14 cellular contexts compared by ENCODE assay signal in the genomic region with DNA sequence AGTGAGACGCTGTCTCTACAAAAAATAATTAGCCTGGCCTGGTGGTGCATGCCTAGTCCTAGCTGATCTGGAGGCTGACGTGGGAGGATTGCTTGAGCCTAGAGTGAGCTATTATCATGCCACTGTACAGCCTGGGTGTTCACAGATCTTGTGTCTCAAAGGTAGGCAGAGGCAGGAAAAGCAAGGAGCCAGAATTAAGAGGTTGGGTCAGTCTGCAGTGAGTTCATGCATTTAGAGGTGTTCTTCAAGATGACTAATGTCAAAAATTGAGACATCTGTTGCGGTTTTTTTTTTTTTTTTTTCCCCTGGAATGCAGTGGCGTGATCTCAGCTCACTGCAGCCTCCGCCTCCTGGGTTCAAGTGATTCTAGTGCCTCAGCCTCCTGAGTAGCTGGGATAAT. TPM values are rescaled to one million over a fixed set of nuclear protein-coding genes. Genes with fewer than 3 reads are reported as not detected.
DNase-seq lines count a peak whose midpoint lies in the region; ATAC-seq and TF ChIP-seq lines count a peak whose summit lies in the region.
"Had no signal": no experiment of that assay in that cellular context is flagged by ENCODE, and none has a peak within 500 bp of the region (broad histone marks: within the 10 kb centered on the region; RNA-seq: fewer than 3 reads in every experiment).

No MANE protein-coding gene starts in this region.

- H3K27me3 ChIP-seq in cardiac muscle cell (no peaks in the 10 kb centered on the region), right atrium auricular region (no peaks in the 10 kb centered on the region), endodermal cell (ENCODE audit: control insufficient read depth, insufficient read depth, low read length, poor library complexity, severe bottlenecking) (no peaks in the 10 kb centered on the region), upper lobe of left lung (no peaks in the 10 kb centered on the region)
- H3K27me3 ChIP-seq: Peyer's patch had no signal

- H3K27me3 Mint-ChIP-seq in endodermal cell (ENCODE audit: insufficient read depth) = no peaks in the 10 kb centered on the region
- no peaks in the 10 kb centered on the region for H3K27me3 Mint-ChIP-seq in effector memory CD8-positive, alpha-beta T cell

- WGBS in endodermal cell (ENCODE audit: insufficient coverage in 1 of 2, insufficient read length in 1 of 2), 2 experiments = 94 to 100% methylated on average over 2 to 5 of the region's 5 CpGs
- WGBS in upper lobe of left lung, 2 donors = 79 to 95% methylated on average over 5 of the region's 5 CpGs

- no peak overlapping the region for H3K9ac ChIP-seq in endodermal cell (ENCODE audit: extremely low read depth, low read length, poor library complexity, severe bottlenecking)

- peaks cover 10% of the 10 kb centered on the region for H3K4me1 ChIP-seq in cardiac muscle cell (ENCODE audit: low read depth)
- peaks cover 0 to 17% of the 10 kb centered on the region in 2 donors for H3K4me1 ChIP-seq in right atrium auricular region
- H3K4me1 ChIP-seq in endodermal cell (ENCODE audit: control insufficient read depth, insufficient read depth, low read length) = peaks cover 3% of the 10 kb centered on the region
- H3K4me1 ChIP-seq in upper lobe of left lung = peaks cover 16 to 29% (median 22%) of the 10 kb centered on the region in 4 donors

- H3K27ac ChIP-seq in cardiac muscle cell = peak overlapping the region; percentile 13
- H3K27ac ChIP-seq in right atrium auricular region = no peak overlapping the region
- H3K27ac ChIP-seq in endodermal cell (ENCODE audit: low read depth, low read length) = no peak overlapping the region
- no peak overlapping the region for H3K27ac ChIP-seq in upper lobe of left lung
- H3K27ac ChIP-seq: Peyer's patch had no signal

- no peak overlapping the region for H3K4me3 Mint-ChIP-seq in endodermal cell
- H3K4me3 Mint-ChIP-seq in stimulated activated effector memory CD8-positive, alpha-beta T cell treated with anti-CD3 and anti-CD28 coated beads, Interleukin-12 subunit alpha, Interleukin-12 subunit beta, amount 100 ng/mL, for 72 hours = peak overlapping the region; percentile 6
- H3K4me3 Mint-ChIP-seq in effector memory CD8-positive, alpha-beta T cell = no peak overlapping the region

- no peak for TF ChIP-seq EP300 in upper lobe of left lung (IDR thresholded peaks at IDR 0.05)

- H3K9me3 ChIP-seq in cardiac muscle cell (ENCODE audit: low read depth) (no peaks in the 10 kb centered on the region), right atrium auricular region (no peaks in the 10 kb centered on the region), endodermal cell (ENCODE audit: control insufficient read depth, low read length) (no peaks in the 10 kb centered on the region), upper lobe of left lung (no peaks in the 10 kb centered on the region)
- H3K9me3 ChIP-seq: Peyer's patch had no signal

- peaks cover 11% of the 10 kb centered on the region for H3K4me1 Mint-ChIP-seq in endodermal cell
- peaks cover 32% of the 10 kb centered on the region for H3K4me1 Mint-ChIP-seq in stimulated activated effector memory CD8-positive, alpha-beta T cell treated with anti-CD3 and anti-CD28 coated beads, Interleukin-12 subunit alpha, Interleukin-12 subunit beta, amount 100 ng/mL, for 72 hours
- H3K4me1 Mint-ChIP-seq in effector memory CD8-positive, alpha-beta T cell (ENCODE audit: low read depth in 2 of 2) = peaks cover 11 to 38% of the 10 kb centered on the region in 2 donors

- DNase-seq in cardiac muscle cell (ENCODE audit: low read depth in 1 of 2, low spot score in 1 of 2) (peak in 1 of 2 donors; percentile 35), right atrium auricular region (ENCODE audit: low spot score) (no peak), NCI-H226 (peak; percentile 49), endodermal cell (no peak), kidney glomerular epithelial cell (lab: John Stamatoyannopoulos, UW) (no peak), upper lobe of left lung (no peak)
- DNase-seq in stimulated activated effector memory CD8-positive, alpha-beta T cell treated with anti-CD3 and anti-CD28 coated beads, Interleukin-12 subunit alpha, Interleukin-12 subunit beta, amount 100 ng/mL, for 72 hours (ENCODE audit: low spot score in 2 of 2) = no peak
- DNase-seq in effector memory CD8-positive, alpha-beta T cell = no peak
- DNase-seq: activated naive CD4-positive, alpha-beta T cell treated with Interleukin-2 at 50 U/mL for 16 hours; CD4-positive, CD25-positive, alpha-beta regulatory T cell; effector CD4-positive, alpha-beta T cell; NCI-H2029 treated with DMSO at 0.1 percent for 48 hours; Peyer's patch; stimulated activated CD4-positive, alpha-beta T cell treated with anti-CD3 and anti-CD28 coated beads, Interleukin-12 subunit alpha, Interleukin-12 subunit beta, amount 100 ng/mL, for 4 hours had no signal

- no peak for ATAC-seq in stimulated activated effector memory CD8-positive, alpha-beta T cell treated with anti-CD3 and anti-CD28 coated beads, Interleukin-12 subunit alpha, Interleukin-12 subunit beta, amount 100 ng/mL, for 72 hours
- no peak for ATAC-seq in effector memory CD8-positive, alpha-beta T cell (replicated peaks)
- ATAC-seq in upper lobe of left lung (ENCODE audit: low FRiP score in 2 of 2) = no peak

- H3K36me3 ChIP-seq in cardiac muscle cell (peaks cover 37% of the 10 kb centered on the region), right atrium auricular region (peaks cover 58% of the 10 kb centered on the region), endodermal cell (ENCODE audit: control insufficient read depth, insufficient read depth, low read length) (peaks cover 62% of the 10 kb centered on the region), upper lobe of left lung (peaks cover 32 to 66% (median 52%) of the 10 kb centered on the region in 4 donors)

- H3K4me3 ChIP-seq in cardiac muscle cell (no peak overlapping the region), right atrium auricular region (no peak overlapping the region), endodermal cell (ENCODE audit: low read length) (no peak overlapping the region), upper lobe of left lung (no peak overlapping the region)
- H3K4me3 ChIP-seq: Peyer's patch had no signal

- H3K27ac Mint-ChIP-seq in endodermal cell = peak overlapping the region; percentile 13
- H3K27ac Mint-ChIP-seq in stimulated activated effector memory CD8-positive, alpha-beta T cell treated with anti-CD3 and anti-CD28 coated beads, Interleukin-12 subunit alpha, Interleukin-12 subunit beta, amount 100 ng/mL, for 72 hours = no peak overlapping the region
- H3K27ac Mint-ChIP-seq in effector memory CD8-positive, alpha-beta T cell = no peak overlapping the region

- TF ChIP-seq CTCF in cardiac muscle cell (IDR thresholded peaks at IDR 0.05; ENCODE audit: low read depth, low read length) (no peak), right atrium auricular region (IDR thresholded peaks at IDR 0.05) (no peak), endodermal cell (conservative IDR thresholded peaks at IDR 0.05) (no peak), upper lobe of left lung (IDR thresholded peaks at IDR 0.05) (no peak)

- peaks cover 59% of the 10 kb centered on the region for H3K36me3 Mint-ChIP-seq in endodermal cell (ENCODE audit: low read depth)
- peaks cover 84% of the 10 kb centered on the region for H3K36me3 Mint-ChIP-seq in stimulated activated effector memory CD8-positive, alpha-beta T cell treated with anti-CD3 and anti-CD28 coated beads, Interleukin-12 subunit alpha, Interleukin-12 subunit beta, amount 100 ng/mL, for 72 hours
- peaks cover 83% of the 10 kb centered on the region for H3K36me3 Mint-ChIP-seq in effector memory CD8-positive, alpha-beta T cell (ENCODE audit: insufficient read depth)

- TF ChIP-seq POLR2A in upper lobe of left lung (IDR thresholded peaks at IDR 0.05) = no peak

- no peaks in the 10 kb centered on the region for H3K9me3 Mint-ChIP-seq in endodermal cell
- no peaks in the 10 kb centered on the region for H3K9me3 Mint-ChIP-seq in stimulated activated effector memory CD8-positive, alpha-beta T cell treated with anti-CD3 and anti-CD28 coated beads, Interleukin-12 subunit alpha, Interleukin-12 subunit beta, amount 100 ng/mL, for 72 hours
- no peaks in the 10 kb centered on the region for H3K9me3 Mint-ChIP-seq in effector memory CD8-positive, alpha-beta T cell
- H3K9me3 Mint-ChIP-seq: CD4-positive, CD25-positive, alpha-beta regulatory T cell had no signal

RNA-seq across cellular contexts. Expression of a gene that starts 5.4 kb away (rescaled TPM):
- total RNA-seq in cardiac muscle cell (903 and 1,485 TPM in 2 replicates), right atrium auricular region (100 to 1,000 TPM; 820 to 834 TPM), endodermal cell (1,000 to 10,000 TPM; 1,857 to 1,899 TPM), upper lobe of left lung (1,000 to 10,000 TPM in 5 of 6 donors, 100 to 1,000 TPM in 1; 351 to 1,606 (median 1,253) TPM)
- 1,946 and 2,579 TPM in 2 replicates for polyA plus RNA-seq in cardiac muscle cell
- polyA plus RNA-seq in endodermal cell (2013, experiment 1 of 2) = 2,447 TPM
- polyA plus RNA-seq in endodermal cell (2013, experiment 2 of 2) = 2,352 TPM

RNA-seq across cellular contexts. Expression of a gene that starts 46.0 kb away (rescaled TPM):
- total RNA-seq in cardiac muscle cell = 219 and 319 TPM in 2 replicates
- polyA plus RNA-seq in cardiac muscle cell = 178 and 294 TPM in 2 replicates
- total RNA-seq in right atrium auricular region = 100 to 1,000 TPM; 171 to 175 TPM
- 100 to 1,000 TPM; 179 to 201 TPM for total RNA-seq in endodermal cell
- polyA plus RNA-seq in endodermal cell (2013, experiment 1 of 2) = 297 TPM
- polyA plus RNA-seq in endodermal cell (2013, experiment 2 of 2) = 283 TPM
- total RNA-seq in upper lobe of left lung = 100 to 1,000 TPM in 4 of 6 donors, 10 to 100 TPM in 2; 46.1 to 151 (median 133) TPM

RNA-seq across cellular contexts. Expression of a gene that starts 53.2 kb away (rescaled TPM):
- total RNA-seq in cardiac muscle cell (30.4 and 47.7 TPM in 2 replicates), right atrium auricular region (10 to 100 TPM; 14.1 to 21.3 TPM), endodermal cell (10 to 100 TPM; 85.6 to 98.2 TPM), upper lobe of left lung (100 to 1,000 TPM in 2 of 6 donors, 10 to 100 TPM in 4; 27.0 to 161 (median 85.7) TPM)
- 58.9 and 70.2 TPM in 2 replicates for polyA plus RNA-seq in cardiac muscle cell
- 92.0 TPM for polyA plus RNA-seq in endodermal cell (2013, experiment 1 of 2)
- 76.1 TPM for polyA plus RNA-seq in endodermal cell (2013, experiment 2 of 2)
